8 cellular contexts compared by ENCODE assay signal in genomic region chr1:165697881-165698842, GRCh38. TPM values are rescaled to one million over a fixed set of nuclear protein-coding genes. Genes with fewer than 3 reads are reported as not detected.
DNase-seq lines count a peak whose midpoint lies in the region; ATAC-seq and TF ChIP-seq lines count a peak whose summit lies in the region.

Gene ALDH9A1, minus strand, starts transcription at chr1:165698562. Its CDS starts 4 bp downstream, at chr1:165698558.

- H3K27ac ChIP-seq in layer of hippocampus (ENCODE audit: low read depth, low read length) = peak within 1 kb of the TSS; percentile 89

- H3K9me3 Mint-ChIP-seq in activated CD4-positive, alpha-beta T cell treated with anti-CD3 and anti-CD28 coated beads for 36 hours (ENCODE audit: low read depth) = no peaks in the 10 kb centered on the region

- ATAC-seq in GM19324 (IDR thresholded peaks at IDR 0.05; ENCODE audit: low FRiP score, unreplicated experiment) (peak; percentile 93), HG03460 (IDR thresholded peaks at IDR 0.05; ENCODE audit: unreplicated experiment) (peak; percentile 90)
- ATAC-seq in activated CD4-positive, alpha-beta T cell treated with anti-CD3 and anti-CD28 coated beads for 36 hours = peak; percentile 91

- peaks cover 33% of the 10 kb centered on the region for H3K4me1 Mint-ChIP-seq in activated CD4-positive, alpha-beta T cell treated with anti-CD3 and anti-CD28 coated beads for 36 hours

- peak within 1 kb of the TSS; percentile 96 for H3K4me3 ChIP-seq in choroid plexus epithelial cell (ENCODE audit: low read depth, low read length)

- POLR2A ChIA-PET in activated CD4-positive, alpha-beta T cell treated with anti-CD3 and anti-CD28 coated beads for 36 hours (lab: Charles Lee) = interaction anchor here (1.0 to 1.9 kb wide), 3 partner anchors 12 to 100 kb away, joined by 3 to 8 read pairs (median 6); no protein-coding TSS in a partner anchor

- H3K27me3 Mint-ChIP-seq in activated CD4-positive, alpha-beta T cell treated with anti-CD3 and anti-CD28 coated beads for 36 hours = no peaks in the 10 kb centered on the region

- TF ChIP-seq CTCF in choroid plexus epithelial cell (conservative IDR thresholded peaks at IDR 0.05; ENCODE audit: low read depth, low read length) = peak; percentile 50

- no peaks in the 10 kb centered on the region for H3K27me3 ChIP-seq in layer of hippocampus (ENCODE audit: control insufficient read depth, insufficient read depth, low read length)

- intact Hi-C loops in activated CD4-positive, alpha-beta T cell treated with anti-CD3 and anti-CD28 coated beads for 36 hours (cut with DNase I, micrococcal nuclease) = loop anchor here (1.0 to 5.0 kb wide), 11 partner anchors 67 to 1139 kb away; partner anchors contain the start of genes MGST3 (in 2 of the 2), TMCO1 (in 2 of the 2), UCK2 (in 2 of the 2) and FAM78B (in 1 of the 2)

- peaks cover 16% of the 10 kb centered on the region for H3K36me3 Mint-ChIP-seq in activated CD4-positive, alpha-beta T cell treated with anti-CD3 and anti-CD28 coated beads for 36 hours (ENCODE audit: low read depth)

- peak within 1 kb of the TSS; percentile 99 for H3K27ac Mint-ChIP-seq in activated CD4-positive, alpha-beta T cell treated with anti-CD3 and anti-CD28 coated beads for 36 hours

- peak within 1 kb of the TSS; percentile 99 for H3K4me3 Mint-ChIP-seq in activated CD4-positive, alpha-beta T cell treated with anti-CD3 and anti-CD28 coated beads for 36 hours

- CTCF ChIA-PET in activated CD4-positive, alpha-beta T cell treated with anti-CD3 and anti-CD28 coated beads for 36 hours (lab: Charles Lee) = interaction anchor here (0.6 to 2.3 kb wide), 16 partner anchors 12 to 1521 kb away, joined by 3 to 12 read pairs (median 3); no protein-coding TSS in a partner anchor

- peak; percentile 56 to 91 (median 80) for DNase-seq in C1 segment of cervical spinal cord (lab: John Stamatoyannopoulos, UW)
- DNase-seq in NCI-H524 (lab: John Stamatoyannopoulos, UW) = peak; percentile 42 to 79
- DNase-seq in activated CD4-positive, alpha-beta T cell treated with anti-CD3 and anti-CD28 coated beads for 36 hours = peak; percentile 90
- peak; percentile 76 for DNase-seq in choroid plexus epithelial cell (ENCODE audit: low read depth)
- DNase-seq in stimulated activated CD4-positive, alpha-beta T cell treated with anti-CD3 and anti-CD28 coated beads, Interleukin-1b, Interleukin-23, amount 100 ng/mL, for 4 hours (ENCODE audit: low read depth in 2 of 2) = peak; percentile 69 to 91

RNA-seq across cellular contexts. Expression of gene ALDH9A1, which starts in this region (rescaled TPM):
- total RNA-seq in activated CD4-positive, alpha-beta T cell treated with anti-CD3 and anti-CD28 coated beads for 36 hours = 10 to 100 TPM; 29.0 to 37.6 TPM

Comparison
In these comparisons a context has a peak if more than half of its experiments do, and no peak if none do; other contexts are left out.
1. Peak in every context shown above with its lines: DNase-seq, ATAC-seq, H3K4me3 ChIP-seq and H3K27ac ChIP-seq.